In genomic region chr1:46247433-46248121, GRCh38 we compare ENCODE assay signal across 8 cellular contexts. TPM values are rescaled to one million over a fixed set of nuclear protein-coding genes. Genes with fewer than 3 reads are reported as not detected.
DNase-seq lines count a peak whose midpoint lies in the region; ATAC-seq lines count a peak whose summit lies in the region.

TSS of gene RAD54L (plus strand) at chr1:46247763. CDS start at chr1:46248406, 643 bp downstream.

- no peaks in the 10 kb centered on the region for H3K27me3 Mint-ChIP-seq in activated CD4-positive, alpha-beta T cell treated with anti-CD3 and anti-CD28 coated beads, Interleukin-2, amount 10 ng/mL, durations not matched to agents 24 days and 14 days

- ATAC-seq in GM19351 (IDR thresholded peaks at IDR 0.05; ENCODE audit: unreplicated experiment) (peak; percentile 91), HG03520 (IDR thresholded peaks at IDR 0.05; ENCODE audit: unreplicated experiment) (peak; percentile 94), left lobe of liver (peak; percentile 93)

- intact Hi-C loops in activated CD4-positive, alpha-beta T cell treated with anti-CD3 and anti-CD28 coated beads, Interleukin-2, amount 10 ng/mL, durations not matched to agents 24 days and 14 days (cut with micrococcal nuclease): loop anchor here (1.0 to 10.0 kb wide), 5 partner anchors 44 to 663 kb away; partner anchors contain the start of genes GPBP1L1, LRRC41, LURAP1 and NASP

- H3K27ac ChIP-seq in BLaER1 treated with 17β-estradiol and CSF1 and Interleukin-3, amounts not matched to agents 10 nM and 100 nM: peak within 1 kb of the TSS in 10 of 11 experiments; percentile 40 to 93 (median 86); a peak in 20 of 22 replicates

- H3K9me3 ChIP-seq in BLaER1 treated with 17β-estradiol and CSF1 and Interleukin-3, amounts not matched to agents 10 nM and 100 nM (replicated peaks in 1 of 11): no peaks in the 10 kb centered on the region; a peak in 1 of 22 replicates

- H3K36me3 Mint-ChIP-seq in activated CD4-positive, alpha-beta T cell treated with anti-CD3 and anti-CD28 coated beads, Interleukin-2, amount 10 ng/mL, durations not matched to agents 24 days and 14 days (ENCODE audit: low read depth): peaks cover 33% of the 10 kb centered on the region

- H3K36me3 ChIP-seq in BLaER1 treated with 17β-estradiol and CSF1 and Interleukin-3, amounts not matched to agents 10 nM and 100 nM: peaks cover 0 to 39% (median 37%) of the 10 kb centered on the region in 11 experiments; a peak in 20 of 22 replicates

- peak within 1 kb of the TSS; percentile 72 to 91 (median 88) for H3K9ac ChIP-seq in BLaER1 treated with 17β-estradiol and CSF1 and Interleukin-3, amounts not matched to agents 10 nM and 100 nM

- H3K4me1 Mint-ChIP-seq in activated CD4-positive, alpha-beta T cell treated with anti-CD3 and anti-CD28 coated beads, Interleukin-2, amount 10 ng/mL, durations not matched to agents 24 days and 14 days: peaks cover 36% of the 10 kb centered on the region

- no peaks in the 10 kb centered on the region for H3K9me3 Mint-ChIP-seq in activated CD4-positive, alpha-beta T cell treated with anti-CD3 and anti-CD28 coated beads, Interleukin-2, amount 10 ng/mL, durations not matched to agents 24 days and 14 days

- peak; percentile 98 for DNase-seq in NCI-H69 (lab: John Stamatoyannopoulos, UW)
- DNase-seq in activated CD4-positive, alpha-beta T cell treated with anti-CD3 and anti-CD28 coated beads, Interleukin-2, amount 10 ng/mL, durations not matched to agents 24 days and 14 days: peak; percentile 99
- peak; percentile 99 for DNase-seq in dedifferentiated amniotic fluid mesenchymal stem cell (ENCODE audit: extremely low spot score)
- peak; percentile 96 for DNase-seq in left lobe of liver (ENCODE audit: low spot score)
- DNase-seq in stimulated activated CD4-positive, alpha-beta T cell treated with anti-CD3 and anti-CD28 coated beads, Interleukin-2, amount 100 ng/mL, for 24 hours: peak; percentile 98

- peaks cover 0 to 20% (median 0%) of the 10 kb centered on the region in 11 experiments; a peak in 3 of 22 replicates for H4K20me1 ChIP-seq in BLaER1 treated with 17β-estradiol and CSF1 and Interleukin-3, amounts not matched to agents 10 nM and 100 nM

- H3K4me3 ChIP-seq in BLaER1 treated with 17β-estradiol and CSF1 and Interleukin-3, amounts not matched to agents 10 nM and 100 nM: peak within 1 kb of the TSS; percentile 70 to 82 (median 74)

- H3K27ac Mint-ChIP-seq in activated CD4-positive, alpha-beta T cell treated with anti-CD3 and anti-CD28 coated beads, Interleukin-2, amount 10 ng/mL, durations not matched to agents 24 days and 14 days: peak within 1 kb of the TSS; percentile 96

- peak within 1 kb of the TSS; percentile 86 to 97 (median 93) for H3K4me2 ChIP-seq in BLaER1 treated with 17β-estradiol and CSF1 and Interleukin-3, amounts not matched to agents 10 nM and 100 nM

- H3K4me1 ChIP-seq in BLaER1 treated with 17β-estradiol and CSF1 and Interleukin-3, amounts not matched to agents 10 nM and 100 nM: peaks cover 22 to 33% (median 25%) of the 10 kb centered on the region in 10 experiments

- no peaks in the 10 kb centered on the region for H3K27me3 ChIP-seq in BLaER1 treated with 17β-estradiol and CSF1 and Interleukin-3, amounts not matched to agents 10 nM and 100 nM

- H3K4me3 Mint-ChIP-seq in activated CD4-positive, alpha-beta T cell treated with anti-CD3 and anti-CD28 coated beads, Interleukin-2, amount 10 ng/mL, durations not matched to agents 24 days and 14 days: peak within 1 kb of the TSS; percentile 90

RNA-seq across cellular contexts. Expression of gene RAD54L, which starts in this region (rescaled TPM):
- total RNA-seq in activated CD4-positive, alpha-beta T cell treated with anti-CD3 and anti-CD28 coated beads, Interleukin-2, amount 10 ng/mL, durations not matched to agents 24 days and 14 days: 55.5 and 59.6 TPM in 2 replicates
- 0.33 TPM for total RNA-seq in left lobe of liver

Comparison
In these comparisons a context has a peak if more than half of its experiments do, and no peak if none do; other contexts are left out.
1. Peak in every context shown above with its lines: DNase-seq, ATAC-seq, H3K4me3 ChIP-seq and H3K27ac ChIP-seq.
2. RNA of gene RAD54L (total RNA-seq): 55.5 to 59.6 TPM in activated CD4-positive, alpha-beta T cell treated with anti-CD3 and anti-CD28 coated beads, Interleukin-2, amount 10 ng/mL, durations not matched to agents 24 days and 14 days; 0.33 TPM in left lobe of liver (single experiment); every median in the first group is over 10 times any median in the second.
3. Peak in DNase-seq and ATAC-seq in left lobe of liver; RNA of the gene not detected or under 1 TPM.